In the genomic region with DNA sequence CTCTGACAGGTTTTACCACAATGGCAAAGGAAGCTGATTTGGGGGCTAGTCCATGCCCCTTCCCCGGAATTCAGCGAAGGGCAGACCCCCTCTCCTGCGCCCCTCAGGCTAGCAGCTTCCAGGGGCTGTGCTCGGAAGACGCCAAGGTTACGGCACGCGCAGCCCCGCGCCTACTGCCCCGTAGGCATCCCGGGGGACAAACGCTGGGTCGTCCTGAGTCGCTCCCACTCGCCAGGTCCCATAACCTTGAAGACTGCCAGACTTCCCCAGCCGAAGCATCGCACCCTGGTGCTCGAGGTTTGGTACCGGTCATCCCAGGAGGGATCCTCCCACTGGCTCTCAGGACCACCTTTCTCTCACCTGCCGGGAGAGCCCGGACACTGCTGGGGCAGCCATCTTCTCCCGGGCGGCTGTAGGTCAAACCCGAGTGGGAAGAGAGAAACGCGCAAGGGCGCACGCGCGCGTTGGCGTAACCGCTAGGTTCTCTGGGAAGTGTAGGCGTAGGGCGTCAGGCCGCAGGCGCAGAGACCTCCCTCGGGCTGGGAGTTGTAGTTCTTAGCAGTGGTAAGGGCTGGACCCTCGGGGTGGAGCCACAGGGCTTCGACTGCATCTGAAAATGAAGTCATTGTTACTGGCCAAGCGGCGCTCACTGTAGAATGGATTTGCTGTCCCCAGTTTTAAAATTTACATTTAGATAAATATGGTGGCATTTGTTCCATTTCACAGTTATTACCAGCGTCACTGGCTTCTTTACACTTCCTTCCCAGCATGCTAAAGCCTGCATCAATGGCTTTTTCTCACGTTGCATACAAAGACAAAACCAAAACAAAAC, we compare ENCODE assay signal across 8 cellular contexts. TPM values are rescaled to one million over a fixed set of nuclear protein-coding genes. Genes with fewer than 3 reads are reported as not detected.
A peak's percentile ranks its signal among the peaks of the same experiment; 100 is the strongest.
DNase-seq lines count a peak whose midpoint lies in the region; ATAC-seq and TF ChIP-seq lines count a peak whose summit lies in the region.

ATP5PO (minus strand) TSS at position 437 of the 832 bp plus-strand sequence; CDS start at position 396, 41 bp downstream.

- no peaks in the 10 kb centered on the region for H3F3A ChIP-seq in smooth muscle cell (ENCODE audit: low read depth)

- H3K79me2 ChIP-seq in smooth muscle cell (ENCODE audit: low read depth): peaks cover 33% of the 10 kb centered on the region

- H3K9me3 Mint-ChIP-seq in activated B cell treated with CpG ODN at 0.5 μM for 24 hours: no peaks in the 10 kb centered on the region

- ATAC-seq in HG03196 (IDR thresholded peaks at IDR 0.05; ENCODE audit: unreplicated experiment) (peak; percentile 99), activated B cell treated with CpG ODN at 0.5 μM for 24 hours (ENCODE audit: low read depth) (peak; percentile 100)

- H3K36me3 ChIP-seq in smooth muscle cell (ENCODE audit: low read depth): peaks cover 15% of the 10 kb centered on the region

- peak within 1 kb of the TSS; percentile 82 for H3K9ac ChIP-seq in smooth muscle cell (ENCODE audit: low read depth)

- CTCF ChIA-PET in activated B cell treated with CpG ODN at 0.5 μM for 24 hours (lab: Charles Lee): interaction anchor here (3.9 to 4.4 kb wide), 2 partner anchors 8 to 433 kb away, joined by 21 to 24 read pairs; no protein-coding TSS in a partner anchor

- POLR2A ChIA-PET in activated B cell treated with CpG ODN at 0.5 μM for 24 hours (lab: Charles Lee): interaction anchor here (0.6 to 1.8 kb wide), 3 partner anchors 32 to 432 kb away, joined by 3 to 4 read pairs (median 3); no protein-coding TSS in a partner anchor

- in situ Hi-C loops in GM18951 (cut with MboI; ENCODE audit: low sequenced_read_pairs, unreplicated experiment): loop anchor here (25.0 kb wide), 1 partner anchor 697 kb away; the partner anchor contains the start of gene RCAN1

- no peaks in the 10 kb centered on the region for H3K27me3 ChIP-seq in smooth muscle cell (ENCODE audit: low read depth)

- WGBS in smooth muscle cell (ENCODE audit: low lambda C conversion rate): 2% methylated on average over 45 of the region's 45 CpGs

- intact Hi-C loops in activated B cell treated with CpG ODN at 0.5 μM for 24 hours (cut with micrococcal nuclease): loop anchor here (1.0 to 10.0 kb wide), 6 partner anchors 33 to 1188 kb away; partner anchors contain the start of genes CRYZL1, MRPS6, RCAN1 and SLC5A3

- peaks cover 25% of the 10 kb centered on the region for H3K4me1 Mint-ChIP-seq in activated B cell treated with CpG ODN at 0.5 μM for 24 hours

- peak within 1 kb of the TSS; percentile 88 for H3K4me3 ChIP-seq in smooth muscle cell

- peak within 1 kb of the TSS; percentile 99 for H3K4me3 Mint-ChIP-seq in activated B cell treated with CpG ODN at 0.5 μM for 24 hours

- no peaks in the 10 kb centered on the region for H3K27me3 Mint-ChIP-seq in activated B cell treated with CpG ODN at 0.5 μM for 24 hours

- peak within 1 kb of the TSS; percentile 88 for H3K4me2 ChIP-seq in smooth muscle cell

- peak within 1 kb of the TSS; percentile 94 for H2AFZ ChIP-seq in smooth muscle cell (ENCODE audit: low read depth)

- H3K27ac ChIP-seq in caudate nucleus (ENCODE audit: low read depth, low read length) (peak within 1 kb of the TSS; percentile 90), smooth muscle cell (ENCODE audit: low read depth) (no peak within 1 kb of the TSS)

- no peak for TF ChIP-seq CTCF in activated B cell treated with CpG ODN at 0.5 μM for 24 hours (IDR thresholded peaks at IDR 0.05)
- no peak for TF ChIP-seq CTCF in smooth muscle cell (IDR thresholded peaks at IDR 0.05; ENCODE audit: borderline replicate concordance, insufficient read depth, poor library complexity, severe bottlenecking)

- DNase-seq in AG08395 (ENCODE audit: low spot score) (peak; percentile 99), NCI-H345 (lab: John Stamatoyannopoulos, UW) (peak; percentile 99), activated B cell treated with CpG ODN at 0.5 μM for 24 hours (peak; percentile 91), caudate nucleus (lab: John Stamatoyannopoulos, UW) (peak; percentile 91 to 99 (median 97)), iPS-NIHi7 (ENCODE audit: extremely low spot score) (peak; percentile 98), smooth muscle cell (lab: John Stamatoyannopoulos, UW; ENCODE audit: unreplicated experiment) (peak; percentile 91)

- peaks cover 12% of the 10 kb centered on the region for H3K4me1 ChIP-seq in smooth muscle cell (ENCODE audit: low read depth)

- no peaks in the 10 kb centered on the region for H3K9me3 ChIP-seq in smooth muscle cell (replicated peaks; ENCODE audit: low read depth)

- peak within 1 kb of the TSS; percentile 96 for H3K27ac Mint-ChIP-seq in activated B cell treated with CpG ODN at 0.5 μM for 24 hours

- TF ChIP-seq POLR2A in GM18951 (IDR thresholded peaks at IDR 0.05; ENCODE audit: extremely low read depth, insufficient read depth, insufficient read length): peak; percentile 96

- H4K20me1 ChIP-seq in smooth muscle cell (ENCODE audit: low read depth): peaks cover 4% of the 10 kb centered on the region

- H3K36me3 Mint-ChIP-seq in activated B cell treated with CpG ODN at 0.5 μM for 24 hours (ENCODE audit: low read depth): peaks cover 29% of the 10 kb centered on the region

RNA-seq across cellular contexts. Expression of gene ATP5PO, which starts in this region (rescaled TPM):
- total RNA-seq in activated B cell treated with CpG ODN at 0.5 μM for 24 hours (169 and 193 TPM in 2 replicates), smooth muscle cell (226 and 269 TPM in 2 replicates)
- 363 and 366 TPM in 2 replicates for polyA plus RNA-seq in smooth muscle cell
